ENCODE assay signal across 8 cellular contexts in genomic region chr5:126777974-126778674, GRCh38.
A peak's percentile ranks its signal among the peaks of the same experiment; 100 is the strongest.
DNase-seq lines count a peak whose midpoint lies in the region; ATAC-seq and TF ChIP-seq lines count a peak whose summit lies in the region.

No MANE protein-coding gene starts in this region.

- H3K4me3 ChIP-seq in AG10803 (ENCODE audit: low read length): peak overlapping the region; percentile 87

- ATAC-seq in GM19043 (IDR thresholded peaks at IDR 0.05; ENCODE audit: low read depth, unreplicated experiment) (peak; percentile 63), HG03354 (IDR thresholded peaks at IDR 0.05; ENCODE audit: poor library complexity, severe bottlenecking, unreplicated experiment) (peak; percentile 72)

- TF ChIP-seq CTCF in AG10803 (conservative IDR thresholded peaks at IDR 0.05; ENCODE audit: low read length): no peak

- DNase-seq in AG10803 (ENCODE audit: low read depth) (peak; percentile 92), NCI-H446 (lab: John Stamatoyannopoulos, UW) (peak; percentile 91 to 97), cerebellar nuclear complex (lab: John Stamatoyannopoulos, UW) (peak; percentile 60 to 72), kidney glomerular epithelial cell (lab: John Stamatoyannopoulos, UW) (peak; percentile 85)
- peak; percentile 86 for DNase-seq in activated CD4-positive, CD25-positive, alpha-beta regulatory T cell treated with anti-CD3 and anti-CD28 coated beads, Interleukin-2, amount 50 U/mL, for 72 hours
- DNase-seq in stimulated activated CD4-positive, alpha-beta T cell treated with anti-CD3 and anti-CD28 coated beads, Interleukin-15, amount 100 ng/mL, for 48 hours (ENCODE audit: low read depth in 2 of 2): peak; percentile 93 to 95

Comparison
In these comparisons a context has a peak if more than half of its experiments do, and no peak if none do; other contexts are left out.
1. Peak in every context shown above with its lines: DNase-seq, ATAC-seq and H3K4me3 ChIP-seq.